ENCODE assay signal across 18 cellular contexts in the genomic region with DNA sequence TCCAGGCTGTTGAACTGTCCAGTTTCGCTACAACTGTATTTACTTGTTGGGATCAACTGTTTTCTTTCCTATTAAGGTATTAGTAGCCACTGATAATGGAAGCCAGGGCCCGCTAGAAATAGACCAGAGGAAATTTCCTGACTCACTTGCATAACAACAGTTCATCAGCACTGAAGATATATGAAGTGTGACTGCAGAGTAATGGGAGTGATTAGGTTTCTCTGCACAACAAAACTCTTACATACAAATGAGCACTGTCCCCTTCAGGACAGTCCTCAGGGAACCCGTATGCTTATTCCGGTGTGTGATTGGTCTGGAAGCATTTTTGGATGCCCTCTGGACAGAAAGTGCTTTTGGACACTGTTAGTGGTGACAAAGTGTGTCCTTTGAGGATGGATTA. TPM values are rescaled to one million over a fixed set of nuclear protein-coding genes. Genes with fewer than 3 reads are reported as not detected.
DNase-seq lines count a peak whose midpoint lies in the region; ATAC-seq, FAIRE-seq and TF ChIP-seq lines count a peak whose summit lies in the region.
"Had no signal": no experiment of that assay in that cellular context is flagged by ENCODE, and none has a peak within 500 bp of the region (broad histone marks: within the 10 kb centered on the region; RNA-seq: fewer than 3 reads in every experiment).

No MANE protein-coding gene starts in this region.

- H4K20me1 ChIP-seq in K562 (replicated peaks; ENCODE audit: control insufficient read depth, insufficient read depth, low read length) (no peaks in the 10 kb centered on the region), smooth muscle cell (ENCODE audit: low read depth) (no peaks in the 10 kb centered on the region)

- H3K9me3 ChIP-seq in K562 (replicated peaks; ENCODE audit: control insufficient read depth, insufficient read depth, low read depth, low read length) (no peaks in the 10 kb centered on the region), psoas muscle (no peaks in the 10 kb centered on the region), smooth muscle cell (replicated peaks; ENCODE audit: low read depth) (no peaks in the 10 kb centered on the region)
- H3K9me3 ChIP-seq: BE2C had no signal

- H3K27ac ChIP-seq in K562 (ENCODE audit: extremely low read depth, low read depth, low read length), result no peak overlapping the region
- H3K27ac ChIP-seq in psoas muscle, result no peak overlapping the region
- H3K27ac ChIP-seq in smooth muscle cell (ENCODE audit: low read depth), result no peak overlapping the region
- H3K27ac ChIP-seq: HL-60 had no signal

- H3K79me2 ChIP-seq in K562 (ENCODE audit: control insufficient read depth, insufficient read depth, low read length), result peaks cover 27% of the 10 kb centered on the region
- no peaks in the 10 kb centered on the region for H3K79me2 ChIP-seq in smooth muscle cell (ENCODE audit: low read depth)

- H3K4me2 ChIP-seq in K562 (ENCODE audit: insufficient read depth, low read length), result no peak overlapping the region
- peak overlapping the region; percentile 29 for H3K4me2 ChIP-seq in smooth muscle cell

- in situ Hi-C loops in K562 (cut with MboI), result no loop called here

- WGBS in K562 (ENCODE audit: insufficient coverage, low coverage, missing lambda C conversion rate), result 74% methylated on average over 4 of the region's 4 CpGs
- WGBS in psoas muscle, 3 donors, result 36 to 49% (median 38%) methylated on average over 4 of the region's 4 CpGs
- 32% methylated on average over 4 of the region's 4 CpGs for WGBS in smooth muscle cell (ENCODE audit: low lambda C conversion rate)

- CTCF ChIA-PET in K562 (lab: Yijun Ruan, JAX; ENCODE audit: low intra/inter-chr PET ratio), result no interaction called here

- peaks cover 0 to 37% of the 10 kb centered on the region in 2 experiments; a peak in 2 of 5 replicates for H3K4me1 ChIP-seq in K562 (replicated peaks in 1 of 2; ENCODE audit: control insufficient read depth in 2 of 2, insufficient read depth in 2 of 2, low read length in 2 of 2)
- no peaks in the 10 kb centered on the region for H3K4me1 ChIP-seq in psoas muscle
- H3K4me1 ChIP-seq in smooth muscle cell (ENCODE audit: low read depth), result no peaks in the 10 kb centered on the region
- H3K4me1 ChIP-seq: Caco-2 had no signal

- no peak for FAIRE-seq in K562 (lab: Jason Lieb, UNC)

- POLR2A ChIA-PET in K562 (lab: Yijun Ruan, JAX), result no interaction called here

- TF ChIP-seq CTCF in K562 (IDR thresholded peaks at IDR 0.05 in 2 of 3, conservative IDR thresholded peaks at IDR 0.05 in 1 of 3; ENCODE audit: insufficient read depth in 2 of 3, low read depth in 1 of 3, low read length in 3 of 3) (no peak), psoas muscle (IDR thresholded peaks at IDR 0.05) (no peak), smooth muscle cell (IDR thresholded peaks at IDR 0.05; ENCODE audit: borderline replicate concordance, insufficient read depth, poor library complexity, severe bottlenecking) (no peak)

- ATAC-seq in K562, result no peak
- peak; percentile 59 to 94 (median 82) for ATAC-seq in psoas muscle

- no peak for TF ChIP-seq POLR2A in K562 (conservative IDR thresholded peaks at IDR 0.05)

- DNase-seq in K562 (ENCODE audit: extremely low read depth in 1 of 4, low spot score in 3 of 4), result no peak
- DNase-seq in left kidney (ENCODE audit: low read depth, low spot score), result peak; percentile 56
- DNase-seq in psoas muscle, result no peak
- DNase-seq in smooth muscle cell (lab: John Stamatoyannopoulos, UW; ENCODE audit: unreplicated experiment), result no peak
- no peak for DNase-seq in NCI-H2107 (lab: John Stamatoyannopoulos, UW)
- no peak for DNase-seq in DMS53 treated with DMSO at 0.1 percent for 48 hours (lab: John Stamatoyannopoulos, UW; ENCODE audit: unreplicated experiment)
- DNase-seq in NCI-H146 (lab: John Stamatoyannopoulos, UW), result no peak
- DNase-seq: BE2C; C1 segment of cervical spinal cord; Caco-2; CD4-positive, alpha-beta T cell; DMS153; DMS79 treated with DMSO at 0.1 percent for 48 hours; GF-D8; HCEC 1CT had no signal

- peak overlapping the region; percentile 98; the same call in 1 of the 2 replicates for H2AFZ ChIP-seq in K562 (ENCODE audit: low read depth, low read length)
- peak overlapping the region; percentile 5 for H2AFZ ChIP-seq in smooth muscle cell (ENCODE audit: low read depth)

- H3K4me3 ChIP-seq in K562 (no peak overlapping the region), psoas muscle (no peak overlapping the region), smooth muscle cell (no peak overlapping the region)

- intact Hi-C loops in K562 (cut with micrococcal nuclease), result no loop called here
- intact Hi-C loops in psoas muscle (cut with DNase I), result no loop called here

- TF ChIP-seq EP300 in K562 (IDR thresholded peaks at IDR 0.05; ENCODE audit: low read length), result no peak

- BruUV-seq in K562 (replicated peaks; lab: Mats Ljungman, UMichigan), result no TSS peak

- H3K36me3 ChIP-seq in K562 (ENCODE audit: control insufficient read depth, insufficient read depth, low read length) (no peaks in the 10 kb centered on the region), psoas muscle (ENCODE audit: insufficient read depth in 1 of 2, low read depth in 1 of 2) (no peaks in the 10 kb centered on the region), smooth muscle cell (ENCODE audit: low read depth) (no peaks in the 10 kb centered on the region)
- H3K36me3 ChIP-seq: BE2C had no signal

- H3K27me3 ChIP-seq in K562 (ENCODE audit: control insufficient read depth in 2 of 2, insufficient read depth in 2 of 2, low read length in 2 of 2), result no peaks in the 10 kb centered on the region
- no peaks in the 10 kb centered on the region for H3K27me3 ChIP-seq in psoas muscle (ENCODE audit: insufficient read depth in 3 of 3, low read length in 2 of 3)
- H3K27me3 ChIP-seq in smooth muscle cell (ENCODE audit: low read depth), result no peaks in the 10 kb centered on the region
- H3K27me3 ChIP-seq: BE2C had no signal

- H3F3A ChIP-seq in smooth muscle cell (ENCODE audit: low read depth), result peaks cover 3% of the 10 kb centered on the region

- no peaks in the 10 kb centered on the region for H3K9me1 ChIP-seq in K562 (ENCODE audit: control insufficient read depth, insufficient read depth, low read length)

- no peak for TF ChIP-seq RAD21 in K562 (CRISPR knock-in tag; conservative IDR thresholded peaks at IDR 0.05 in 1 of 2, IDR thresholded peaks at IDR 0.05 in 1 of 2)

- no peak overlapping the region for H3K9ac ChIP-seq in K562 (ENCODE audit: insufficient read depth in 1 of 2, low read depth in 2 of 2, low read length in 2 of 2)
- H3K9ac ChIP-seq in smooth muscle cell (ENCODE audit: low read depth), result no peak overlapping the region

TF ChIP-seq in K562, 482 proteins besides CTCF, POLR2A, EP300 and RAD21 (continues in another document):
- TF ChIP-seq CBFA2T3 (IDR thresholded peaks at IDR 0.05), result no peak
- TF ChIP-seq C11orf30 (IDR thresholded peaks at IDR 0.05; ENCODE audit: low read depth), result no peak
- TF ChIP-seq HOXB6 (CRISPR knock-in tag; IDR thresholded peaks at IDR 0.05; ENCODE audit: borderline replicate concordance), result no peak
- no peak for TF ChIP-seq SP2 (IDR thresholded peaks at IDR 0.05; ENCODE audit: extremely low read depth, low read depth, low read length, poor library complexity, severe bottlenecking)
- TF ChIP-seq, protein P1, sequence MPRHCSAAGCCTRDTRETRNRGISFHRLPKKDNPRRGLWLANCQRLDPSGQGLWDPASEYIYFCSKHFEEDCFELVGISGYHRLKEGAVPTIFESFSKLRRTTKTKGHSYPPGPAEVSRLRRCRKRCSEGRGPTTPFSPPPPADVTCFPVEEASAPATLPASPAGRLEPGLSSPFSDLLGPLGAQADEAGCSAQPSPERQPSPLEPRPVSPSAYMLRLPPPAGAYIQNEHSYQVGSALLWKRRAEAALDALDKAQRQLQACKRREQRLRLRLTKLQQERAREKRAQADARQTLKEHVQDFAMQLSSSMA (CRISPR knock-in tag; IDR thresholded peaks at IDR 0.05), result no peak
- no peak for TF ChIP-seq KLF1 (tag; IDR thresholded peaks at IDR 0.05)
- no peak for TF ChIP-seq RBBP5 (IDR thresholded peaks at IDR 0.05; ENCODE audit: borderline replicate concordance, insufficient read depth, low read length, poor library complexity, severe bottlenecking)

RNA-seq across cellular contexts. Expression of gene LIX1, which starts 55.3 kb away (rescaled TPM):
- not detected in 2 replicates for total RNA-seq in K562 (2011; cell fraction: chromatin; rRNA removed; ENCODE audit: low replicate concordance)
- not detected in 2 replicates for total RNA-seq in K562 (2011; cell fraction: nucleolus; rRNA removed)
- not detected in 2 replicates for total RNA-seq in K562 (2011; cell fraction: nucleoplasm; rRNA removed)
- total RNA-seq in K562 (2014; rRNA removed), result not detected in 2 replicates
- total RNA-seq in K562 (2014; rRNA removed; fragmentation: Illumina TruSeq; extraction: Trizol), result not detected in 2 replicates
- not detected in 2 replicates for total RNA-seq in K562 (2015; rRNA removed; fragmentation: Illumina TruSeq; extraction: Trizol)
- not detected in 2 replicates for total RNA-seq in K562 (2021)
- polyA plus RNA-seq in K562 (2011; rRNA removed), result not detected in 2 replicates
- polyA plus RNA-seq in K562 (2011; cell fraction: cytosol; rRNA removed), result 0.01 TPM in 1 of 2 replicates, not detected in the other
- polyA plus RNA-seq in K562 (2011; cell fraction: nucleus; rRNA removed), result not detected in 2 replicates
- 0.01 and 0.15 TPM in 2 replicates for polyA plus RNA-seq in K562 (2012)
- polyA plus RNA-seq in K562 (2014; fragmentation: Illumina TruSeq; extraction: Trizol), result not detected in 2 replicates
- polyA plus RNA-seq in K562 (2014; fragmentation: Nextera tagmentation; extraction: Ambion mirVana), result under 1 TPM; 0.01 to 0.18 TPM
- not detected in 2 replicates for polyA plus RNA-seq in K562 (2014; rRNA removed)
- polyA minus RNA-seq in K562 (2011; rRNA and poly(A)+ RNA removed), result not detected in 2 replicates
- polyA minus RNA-seq in K562 (2011; cell fraction: cytosol; rRNA and poly(A)+ RNA removed), result not detected in 2 replicates
- polyA minus RNA-seq in K562 (2011; cell fraction: nucleus; rRNA and poly(A)+ RNA removed), result not detected in 2 replicates
- not detected for total RNA-seq in psoas muscle
- under 1 TPM in 2 of 3 donors, not detected in 1; under 0.01 to 0.03 TPM for polyA plus RNA-seq in psoas muscle
- total RNA-seq in smooth muscle cell, result 21.8 and 27.4 TPM in 2 replicates
- 11.8 and 20.1 TPM in 2 replicates for polyA plus RNA-seq in smooth muscle cell
- total RNA-seq: A172; CD4-positive, alpha-beta T cell; HT1080 had no signal

Comparison
In these comparisons a context has a peak if more than half of its experiments do, and no peak if none do; other contexts are left out.
1. RNA of gene LIX1, which starts 55.3 kb away (total RNA-seq): 21.8 to 27.4 TPM in smooth muscle cell; not detected in K562 and not detected in psoas muscle; every median in the first group is over 10 times any median in the second.